Comparison of ENCODE assay signal across 22 cellular contexts in genomic region chr12:21276826-21277225, GRCh38. TPM values are rescaled to one million over a fixed set of nuclear protein-coding genes. Genes with fewer than 3 reads are reported as not detected.
"Had no signal": no experiment of that assay in that cellular context is flagged by ENCODE, and none has a peak within 500 bp of the region (broad histone marks: within the 10 kb centered on the region; RNA-seq: fewer than 3 reads in every experiment).

No MANE protein-coding gene starts in this region.

- FAIRE-seq: astrocyte had no signal

- H3K27me3 ChIP-seq: cardiac muscle cell, colonic mucosa, right lobe of liver, suprapubic skin had no signal

- H3K4me1 Mint-ChIP-seq: activated naive CD8-positive, alpha-beta T cell treated with anti-CD3 and anti-CD28 coated beads, Interleukin-2, amount 10 ng/mL, durations not matched to agents 7 days and 5 days; naive thymus-derived CD8-positive, alpha-beta T cell; T-cell had no signal

- H3K9me3 Mint-ChIP-seq: activated naive CD8-positive, alpha-beta T cell treated with anti-CD3 and anti-CD28 coated beads, Interleukin-2, amount 10 ng/mL, durations not matched to agents 7 days and 5 days; T-cell had no signal

- H3K27me3 Mint-ChIP-seq: progenitor cell of endocrine pancreas had no signal

- H3K27ac ChIP-seq: cardiac muscle cell, colonic mucosa, epithelial cell of prostate, gastroesophageal sphincter, right lobe of liver, suprapubic skin had no signal

- H3K36me3 Mint-ChIP-seq: activated naive CD8-positive, alpha-beta T cell treated with anti-CD3 and anti-CD28 coated beads, Interleukin-2, amount 10 ng/mL, durations not matched to agents 7 days and 5 days; naive thymus-derived CD8-positive, alpha-beta T cell; T-cell had no signal

- ATAC-seq: activated CD8-positive, alpha-beta T cell treated with anti-CD3 and anti-CD28 coated beads, Interleukin-2, amount 10 ng/mL, durations not matched to agents 7 days and 5 days; gastroesophageal sphincter; mucosa of descending colon; naive thymus-derived CD8-positive, alpha-beta T cell; T-cell had no signal

- H3K4me1 ChIP-seq: colonic mucosa, gastroesophageal sphincter, right lobe of liver, suprapubic skin had no signal

- H3K4me3 ChIP-seq: cardiac muscle cell, colonic mucosa, gastroesophageal sphincter, mucosa of descending colon, right lobe of liver, suprapubic skin had no signal

- H3K27ac Mint-ChIP-seq: activated CD8-positive, alpha-beta T cell treated with anti-CD3 and anti-CD28 coated beads, Interleukin-2, amount 10 ng/mL, durations not matched to agents 7 days and 5 days; progenitor cell of endocrine pancreas; T-cell had no signal

- H3K9me3 ChIP-seq: colonic mucosa, gastroesophageal sphincter, mucosa of descending colon, right lobe of liver, suprapubic skin had no signal

- H3K36me3 ChIP-seq: cardiac muscle cell, colonic mucosa, gastroesophageal sphincter, right lobe of liver, suprapubic skin had no signal

- H3K4me3 Mint-ChIP-seq: activated CD8-positive, alpha-beta T cell treated with anti-CD3 and anti-CD28 coated beads, Interleukin-2, amount 10 ng/mL, durations not matched to agents 7 days and 5 days; activated naive CD8-positive, alpha-beta T cell treated with anti-CD3 and anti-CD28 coated beads, Interleukin-2, amount 10 ng/mL, durations not matched to agents 7 days and 5 days; naive thymus-derived CD8-positive, alpha-beta T cell; T-cell had no signal

- DNase-seq: activated CD4-positive, alpha-beta T cell treated with anti-CD3 and anti-CD28 coated beads for 48 hours; activated CD8-positive, alpha-beta memory T cell treated with anti-CD3 and anti-CD28 coated beads, Interleukin-2, amount 50 U/mL, for 48 hours; activated CD8-positive, alpha-beta T cell treated with anti-CD3 and anti-CD28 coated beads, Interleukin-2, amount 10 ng/mL, durations not matched to agents 7 days and 5 days; activated naive CD8-positive, alpha-beta T cell treated with anti-CD3 and anti-CD28 coated beads, Interleukin-2, amount 10 ng/mL, durations not matched to agents 7 days and 5 days; colonic mucosa; effector CD4-positive, alpha-beta T cell; hippocampal formation; kidney glomerular epithelial cell; mammary epithelial cell; mucosa of descending colon; naive thymus-derived CD8-positive, alpha-beta T cell; right lobe of liver; stimulated activated CD4-positive, alpha-beta T cell treated with anti-CD3 and anti-CD28 coated beads, Interleukin-2, amount 100 ng/mL, for 48 hours; stimulated activated naive CD4-positive, alpha-beta T cell treated with Interleukin-2 at 50 U/mL for 16 hours; T-cell had no signal

RNA-seq across cellular contexts. Expression of gene SLCO1A2, which starts 57.9 kb away (rescaled TPM):
- total RNA-seq: activated CD8-positive, alpha-beta T cell treated with anti-CD3 and anti-CD28 coated beads, Interleukin-2, amount 10 ng/mL, durations not matched to agents 7 days and 5 days; activated naive CD8-positive, alpha-beta T cell treated with anti-CD3 and anti-CD28 coated beads, Interleukin-2, amount 10 ng/mL, durations not matched to agents 7 days and 5 days; colonic mucosa; mammary epithelial cell; mucosa of descending colon; suprapubic skin; ureter had no signal
- polyA plus RNA-seq: mammary epithelial cell had no signal
